ENCODE assay signal across 22 cellular contexts in the genomic region with DNA sequence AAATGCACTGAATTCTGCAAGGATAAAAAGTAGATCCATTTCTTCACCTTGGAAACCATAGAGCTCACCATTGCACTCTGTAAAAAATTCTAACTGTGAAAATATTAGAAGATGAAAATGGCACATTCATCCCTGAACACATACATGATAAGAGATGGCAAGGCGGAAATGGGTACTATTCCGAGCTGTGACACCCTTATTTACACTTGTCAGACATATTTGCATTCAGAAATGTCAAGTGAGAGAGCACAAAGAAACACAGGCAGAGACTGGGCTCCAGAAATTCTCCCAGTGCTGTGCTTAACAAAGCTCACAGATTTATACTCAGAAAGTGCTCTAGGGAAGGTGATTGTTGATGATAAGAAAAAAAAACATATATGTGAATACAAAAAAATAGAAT.
DNase-seq lines count a peak whose midpoint lies in the region; ATAC-seq lines count a peak whose summit lies in the region.
"Had no signal": no experiment of that assay in that cellular context is flagged by ENCODE, and none has a peak within 500 bp of the region (broad histone marks: within the 10 kb centered on the region; RNA-seq: fewer than 3 reads in every experiment).

No MANE protein-coding gene starts in this region.

- DNase-seq in NCI-H748 (lab: John Stamatoyannopoulos, UW; ENCODE audit: unreplicated experiment): peak; percentile 15
- DNase-seq in NCI-H748 treated with DMSO at 0.1 percent for 48 hours (lab: John Stamatoyannopoulos, UW): no peak
- peak; percentile 59 for DNase-seq in NCI-H2029 treated with DMSO at 0.1 percent for 48 hours (lab: John Stamatoyannopoulos, UW)
- peak; percentile 68 to 75 for DNase-seq in NCI-H526 (lab: John Stamatoyannopoulos, UW)
- DNase-seq in NCI-H2081 (lab: John Stamatoyannopoulos, UW): no peak
- no peak for DNase-seq in NCI-H187 treated with DMSO at 0.1 percent for 48 hours (lab: John Stamatoyannopoulos, UW)
- DNase-seq in activated T-cell treated with anti-CD3 and anti-CD28 coated beads, Interleukin-2, amount 50 U/mL, for 1 hour: no peak
- DNase-seq: 8988T; ACHN; BE2C; DMS79; GOT3; HFFc6; KBM-7; NCI-H1417 treated with DMSO at 0.1 percent for 48 hours; NCI-H1694 treated with DMSO at 0.1 percent for 48 hours; NCI-H524; NK-92 treated with Interleukin-12 subunit alpha and Interleukin-12 subunit beta, amount 100 ng/mL, for 24 hours; PC-9; T-helper 2 cell had no signal

- ATAC-seq in HG02840 (IDR thresholded peaks at IDR 0.05; ENCODE audit: low FRiP score, unreplicated experiment): no peak
- ATAC-seq: Right ventricle myocardium inferior had no signal

Comparison
In these comparisons a context has a peak if more than half of its experiments do, and no peak if none do; other contexts are left out.
1. DNase-seq: peak in NCI-H748 (single experiment), NCI-H2029 treated with DMSO at 0.1 percent for 48 hours (single experiment) and NCI-H526 (2 of 2); none in NCI-H748 treated with DMSO at 0.1 percent for 48 hours (single experiment), NCI-H2081 (0 of 2), NCI-H187 treated with DMSO at 0.1 percent for 48 hours (single experiment) and activated T-cell treated with anti-CD3 and anti-CD28 coated beads, Interleukin-2, amount 50 U/mL, for 1 hour (single experiment).